8 cellular contexts compared by ENCODE assay signal in the genomic region with DNA sequence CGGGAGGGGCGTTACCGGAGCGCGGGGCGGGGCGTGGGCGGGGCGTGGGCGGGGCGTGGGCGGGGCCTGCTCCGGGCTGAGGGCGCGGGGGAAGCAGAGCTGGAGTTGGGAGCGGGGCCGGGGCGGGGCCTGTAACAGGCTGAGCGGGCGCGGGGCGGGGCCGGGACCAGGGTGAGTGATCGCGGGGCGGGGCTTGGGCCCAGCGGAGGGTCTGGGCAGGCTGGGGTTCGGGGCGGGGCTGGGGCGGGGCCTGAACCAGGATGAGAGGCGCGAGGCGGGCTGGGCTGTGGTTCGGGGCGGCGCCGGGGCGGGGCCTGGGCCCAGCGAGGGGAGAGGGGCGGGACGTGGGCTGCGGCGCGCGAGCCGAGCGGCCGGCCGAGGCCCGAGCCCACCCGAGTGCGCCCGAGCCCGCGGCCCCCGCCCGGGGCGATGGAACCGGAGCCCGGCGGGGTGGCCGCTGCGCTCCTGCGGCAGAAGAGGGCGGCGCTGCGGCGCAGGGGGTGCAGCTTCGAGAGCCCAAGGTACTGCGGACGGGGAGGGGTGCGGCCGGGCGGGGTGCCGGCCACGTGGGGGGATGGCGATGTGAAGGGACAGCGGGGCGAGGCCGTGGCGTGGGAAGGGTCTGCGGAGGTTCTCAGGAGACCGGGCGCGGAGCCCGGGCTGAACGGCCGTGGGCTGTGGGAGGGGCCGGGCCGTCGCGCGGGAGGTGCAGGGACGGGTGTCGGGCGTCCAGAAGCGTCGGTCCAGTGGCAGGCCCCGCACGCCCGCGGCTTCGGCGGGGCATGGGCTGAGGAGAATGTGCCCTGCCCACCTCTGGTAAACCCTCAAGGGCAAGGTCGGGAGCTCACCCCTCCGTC. TPM values are rescaled to one million over a fixed set of nuclear protein-coding genes. Genes with fewer than 3 reads are reported as not detected.
DNase-seq lines count a peak whose midpoint lies in the region; ATAC-seq, FAIRE-seq and TF ChIP-seq lines count a peak whose summit lies in the region.

No MANE protein-coding gene starts in this region.

- no peaks in the 10 kb centered on the region for H3K4me1 ChIP-seq in ectodermal cell (ENCODE audit: control insufficient read depth, insufficient read depth, low read length)
- no peaks in the 10 kb centered on the region for H3K4me1 ChIP-seq in lung (ENCODE audit: control insufficient read depth in 2 of 2, insufficient read depth in 2 of 2, low read length in 2 of 2)

- POLR2A ChIA-PET in AG04449 (lab: Yijun Ruan, JAX), result interaction anchor here (0.6 to 1.2 kb wide), 3 partner anchors 12 to 226 kb away, joined by 3 to 4 read pairs (median 3); partner anchors contain the start of gene RPL12
- POLR2A ChIA-PET in activated CD8-positive, alpha-beta T cell treated with anti-CD3 and anti-CD28 coated beads, Interleukin-2, amount 10 ng/mL, durations not matched to agents 7 days and 5 days (lab: Charles Lee), result interaction anchor here (2.5 kb wide), 1 partner anchor 10 kb away, joined by 7 read pairs; no protein-coding TSS in a partner anchor

- H3K4me3 ChIP-seq in AG04449 (ENCODE audit: low read depth, low read length), result peak overlapping the region; percentile 64
- peak overlapping the region; percentile 45 for H3K4me3 ChIP-seq in ectodermal cell (ENCODE audit: insufficient read depth, low read depth, low read length)
- H3K4me3 ChIP-seq in lung, result peak overlapping the region; percentile 59

- peaks cover 45% of the 10 kb centered on the region for H3K27me3 ChIP-seq in ectodermal cell (ENCODE audit: control insufficient read depth, insufficient read depth, low read length, poor library complexity, severe bottlenecking)
- no peaks in the 10 kb centered on the region for H3K27me3 ChIP-seq in lung (ENCODE audit: control insufficient read depth, insufficient read depth)

- peak overlapping the region; percentile 78 for H3K4me3 Mint-ChIP-seq in activated CD8-positive, alpha-beta T cell treated with anti-CD3 and anti-CD28 coated beads, Interleukin-2, amount 10 ng/mL, durations not matched to agents 7 days and 5 days

- DNase-seq in AG04449 (ENCODE audit: low read depth, low spot score) (no peak), GM19239 (ENCODE audit: insufficient read length, low spot score) (peak; percentile 99), NCI-H748 (lab: John Stamatoyannopoulos, UW; ENCODE audit: unreplicated experiment) (peak; percentile 86), lung (ENCODE audit: low spot score) (peak; percentile 94)
- peak; percentile 95 for DNase-seq in activated CD8-positive, alpha-beta T cell treated with anti-CD3 and anti-CD28 coated beads, Interleukin-2, amount 10 ng/mL, durations not matched to agents 7 days and 5 days
- DNase-seq in stimulated activated CD4-positive, alpha-beta T cell treated with anti-CD3 and anti-CD28 coated beads, Interleukin-4, amount 100 ng/mL, for 48 hours (ENCODE audit: low read depth in 2 of 2), result peak; percentile 94 to 95

- CTCF ChIA-PET in AG04449 (lab: Yijun Ruan, JAX), result interaction anchor here (1.0 to 2.7 kb wide), 8 partner anchors 10 to 443 kb away, joined by 3 to 17 read pairs (median 4); no protein-coding TSS in a partner anchor
- CTCF ChIA-PET in activated CD8-positive, alpha-beta T cell treated with anti-CD3 and anti-CD28 coated beads, Interleukin-2, amount 10 ng/mL, durations not matched to agents 7 days and 5 days (lab: Charles Lee), result interaction anchor here (1.0 to 3.4 kb wide), 6 partner anchors 10 to 260 kb away, joined by 3 to 29 read pairs (median 3); no protein-coding TSS in a partner anchor

- peaks cover 26% of the 10 kb centered on the region for H3K4me1 Mint-ChIP-seq in activated CD8-positive, alpha-beta T cell treated with anti-CD3 and anti-CD28 coated beads, Interleukin-2, amount 10 ng/mL, durations not matched to agents 7 days and 5 days (ENCODE audit: low read depth)

- 1% methylated on average over 106 of the region's 106 CpGs for WGBS in ectodermal cell, 2 experiments
- 1% methylated on average over 54 to 106 of the region's 106 CpGs for WGBS in lung, 2 donors

- H3K27me3 Mint-ChIP-seq in activated CD8-positive, alpha-beta T cell treated with anti-CD3 and anti-CD28 coated beads, Interleukin-2, amount 10 ng/mL, durations not matched to agents 7 days and 5 days (ENCODE audit: low read depth), result peaks cover 29% of the 10 kb centered on the region

- H3K27ac Mint-ChIP-seq in activated CD8-positive, alpha-beta T cell treated with anti-CD3 and anti-CD28 coated beads, Interleukin-2, amount 10 ng/mL, durations not matched to agents 7 days and 5 days, result peak overlapping the region; percentile 54

- no peaks in the 10 kb centered on the region for H3K9me3 Mint-ChIP-seq in activated CD8-positive, alpha-beta T cell treated with anti-CD3 and anti-CD28 coated beads, Interleukin-2, amount 10 ng/mL, durations not matched to agents 7 days and 5 days (ENCODE audit: insufficient read depth)

- H3K36me3 Mint-ChIP-seq in activated CD8-positive, alpha-beta T cell treated with anti-CD3 and anti-CD28 coated beads, Interleukin-2, amount 10 ng/mL, durations not matched to agents 7 days and 5 days (ENCODE audit: low read depth), result no peaks in the 10 kb centered on the region

- ATAC-seq in HG03442 (IDR thresholded peaks at IDR 0.05; ENCODE audit: unreplicated experiment), result peak; percentile 51
- peak; percentile 87 for ATAC-seq in activated CD8-positive, alpha-beta T cell treated with anti-CD3 and anti-CD28 coated beads, Interleukin-2, amount 10 ng/mL, durations not matched to agents 7 days and 5 days
- peak; percentile 94 for ATAC-seq in lung (ENCODE audit: insufficient read depth, low FRiP score)

- no peaks in the 10 kb centered on the region for H3K9me3 ChIP-seq in ectodermal cell (ENCODE audit: control insufficient read depth, low read length)
- no peaks in the 10 kb centered on the region for H3K9me3 ChIP-seq in lung (ENCODE audit: control insufficient read depth in 2 of 2, insufficient read depth in 1 of 2, low read length in 1 of 2)

- H3K27ac ChIP-seq in ectodermal cell (ENCODE audit: insufficient read depth, low read depth, low read length, poor library complexity, severe bottlenecking) (no peak overlapping the region), lung (ENCODE audit: low read depth in 1 of 2, low read length in 1 of 2) (peak overlapping the region in 1 of 2 donors; percentile 88)

- peak; percentile 62 for FAIRE-seq in GM19239 (lab: Jason Lieb, UNC)

- H3K36me3 ChIP-seq in ectodermal cell (ENCODE audit: control insufficient read depth, insufficient read depth, low read length) (no peaks in the 10 kb centered on the region), lung (ENCODE audit: control insufficient read depth in 2 of 2, insufficient read depth in 2 of 2, low read length in 2 of 2) (peaks cover 0 to 4% of the 10 kb centered on the region in 2 donors)

- TF ChIP-seq CTCF in AG04449 (IDR thresholded peaks at IDR 0.05; ENCODE audit: insufficient read depth, low read length, missing control alignments) (no peak), lung (IDR thresholded peaks at IDR 0.05; ENCODE audit: control extremely low read depth, extremely low read depth) (no peak)

RNA-seq across cellular contexts. Expression of gene GARNL3, which starts 39.5 kb away (rescaled TPM):
- 1 to 10 TPM; 1.3 to 1.9 TPM for total RNA-seq in activated CD8-positive, alpha-beta T cell treated with anti-CD3 and anti-CD28 coated beads, Interleukin-2, amount 10 ng/mL, durations not matched to agents 7 days and 5 days
- 11.9 TPM for polyA plus RNA-seq in ectodermal cell (2013, experiment 1 of 4)
- 12.4 TPM for polyA plus RNA-seq in ectodermal cell (2013, experiment 2 of 4)
- 12.5 TPM for polyA plus RNA-seq in ectodermal cell (2013, experiment 3 of 4)
- polyA plus RNA-seq in ectodermal cell (2013, experiment 4 of 4), result 16.9 TPM
- 10 to 100 TPM in 1 of 2 donors, 1 to 10 TPM in 1; 6.9 to 31.1 TPM for total RNA-seq in lung
- polyA plus RNA-seq in lung, result 1 to 10 TPM; 1.5 to 1.8 TPM
